In genomic region chr3:179829391-179829790, GRCh38 we compare ENCODE assay signal across 16 cellular contexts.
A peak's percentile ranks its signal among the peaks of the same experiment; 100 is the strongest.
DNase-seq lines count a peak whose midpoint lies in the region; ATAC-seq lines count a peak whose summit lies in the region.
"Had no signal": no experiment of that assay in that cellular context is flagged by ENCODE, and none has a peak within 500 bp of the region (broad histone marks: within the 10 kb centered on the region; RNA-seq: fewer than 3 reads in every experiment).

No MANE protein-coding gene starts in this region.

- H3K36me3 Mint-ChIP-seq in T-helper 17 cell (ENCODE audit: low read depth): peaks cover 4% of the 10 kb centered on the region

- ATAC-seq in T-helper 17 cell (no peak), GM21723 (IDR thresholded peaks at IDR 0.05; ENCODE audit: unreplicated experiment) (no peak)

- DNase-seq in DMS 273 (lab: John Stamatoyannopoulos, UW; ENCODE audit: unreplicated experiment): peak; percentile 26
- DNase-seq in DMS 273 treated with DMSO at 0.1 percent for 48 hours (lab: John Stamatoyannopoulos, UW): no peak
- DNase-seq in SK-MEL-5 (ENCODE audit: low read depth, low spot score): peak; percentile 17
- DNase-seq in iPS-NIHi11 (ENCODE audit: low spot score): peak; percentile 31
- DNase-seq in T-helper 17 cell: no peak
- DNase-seq in NCI-H1417 treated with DMSO at 0.1 percent for 48 hours (lab: John Stamatoyannopoulos, UW): no peak
- DNase-seq in kidney glomerular epithelial cell (lab: John Stamatoyannopoulos, UW): no peak
- DNase-seq: BE2C; CD4-positive, alpha-beta T cell; DMS79; KBM-7; NCI-H1048; NCI-H2081 treated with DMSO at 0.1 percent for 48 hours; NCI-H510A; SHP77 treated with DMSO at 0.1 percent for 48 hours had no signal

- no peaks in the 10 kb centered on the region for H3K9me3 ChIP-seq in T-helper 17 cell (ENCODE audit: control insufficient read depth, low read length, poor library complexity, severe bottlenecking)
- H3K9me3 ChIP-seq: BE2C had no signal

- no peak overlapping the region for H3K27ac Mint-ChIP-seq in T-helper 17 cell
- H3K27ac Mint-ChIP-seq: CD4-positive, alpha-beta T cell had no signal

- H3K4me1 Mint-ChIP-seq in T-helper 17 cell: peaks cover 4% of the 10 kb centered on the region

- no peak overlapping the region for H3K4me3 Mint-ChIP-seq in T-helper 17 cell
- H3K4me3 Mint-ChIP-seq: CD4-positive, alpha-beta T cell had no signal

- peaks cover 47% of the 10 kb centered on the region for H3K27me3 Mint-ChIP-seq in T-helper 17 cell

- in situ Hi-C loops in SK-MEL-5 (cut with HindIII; ENCODE audit: low pct_unique_long_range_greater_than_20kb, low sequenced_read_pairs): no loop called here

Comparison
In these comparisons a context has a peak if more than half of its experiments do, and no peak if none do; other contexts are left out.
1. DNase-seq: peak in DMS 273 (single experiment), SK-MEL-5 (single experiment) and iPS-NIHi11 (single experiment); none in DMS 273 treated with DMSO at 0.1 percent for 48 hours (single experiment), T-helper 17 cell (0 of 3), NCI-H1417 treated with DMSO at 0.1 percent for 48 hours (single experiment) and kidney glomerular epithelial cell (single experiment).